ENCODE assay signal across 12 cellular contexts in genomic region chr12:62251609-62251958, GRCh38. TPM values are rescaled to one million over a fixed set of nuclear protein-coding genes. Genes with fewer than 3 reads are reported as not detected.
DNase-seq lines count a peak whose midpoint lies in the region; ATAC-seq and TF ChIP-seq lines count a peak whose summit lies in the region.
"Had no signal": no experiment of that assay in that cellular context is flagged by ENCODE, and none has a peak within 500 bp of the region (broad histone marks: within the 10 kb centered on the region; RNA-seq: fewer than 3 reads in every experiment).

No MANE protein-coding gene starts in this region.

- H3K9me3 ChIP-seq in esophagus squamous epithelium = no peaks in the 10 kb centered on the region

- H3K27ac Mint-ChIP-seq in activated naive CD8-positive, alpha-beta T cell = peak overlapping the region; percentile 69

- H3K27ac ChIP-seq in esophagus squamous epithelium = peak overlapping the region in 1 of 4 donors; percentile 59

- no peak for TF ChIP-seq POLR2A in esophagus squamous epithelium (IDR thresholded peaks at IDR 0.05)

- H3K9me3 Mint-ChIP-seq in activated naive CD8-positive, alpha-beta T cell (ENCODE audit: low read depth) = no peaks in the 10 kb centered on the region

- H3K27me3 Mint-ChIP-seq in activated naive CD8-positive, alpha-beta T cell = no peaks in the 10 kb centered on the region

- H3K27me3 ChIP-seq in esophagus squamous epithelium = no peaks in the 10 kb centered on the region

- peaks cover 0 to 11% (median 10%) of the 10 kb centered on the region in 3 donors for H3K4me1 ChIP-seq in esophagus squamous epithelium

- no peak for TF ChIP-seq CTCF in esophagus squamous epithelium (IDR thresholded peaks at IDR 0.05)

- no peak overlapping the region for H3K4me3 ChIP-seq in esophagus squamous epithelium

- H3K4me1 Mint-ChIP-seq in activated naive CD8-positive, alpha-beta T cell (ENCODE audit: low read depth) = peaks cover 33% of the 10 kb centered on the region

- no peaks in the 10 kb centered on the region for H3K36me3 ChIP-seq in esophagus squamous epithelium

- ATAC-seq in GM18499 (IDR thresholded peaks at IDR 0.05; ENCODE audit: insufficient read depth, unreplicated experiment) = peak; percentile 27
- peak; percentile 40 for ATAC-seq in GM19452 (IDR thresholded peaks at IDR 0.05; ENCODE audit: unreplicated experiment)
- ATAC-seq in HG03095 (IDR thresholded peaks at IDR 0.05; ENCODE audit: unreplicated experiment) = peak; percentile 37

- intact Hi-C loops in esophagus squamous epithelium (cut with DNase I) = no loop called here

- H3K36me3 Mint-ChIP-seq in activated naive CD8-positive, alpha-beta T cell = peaks cover 10% of the 10 kb centered on the region

- H3K4me3 Mint-ChIP-seq in activated naive CD8-positive, alpha-beta T cell = peak overlapping the region; percentile 46

- DNase-seq in stimulated activated CD4-positive, alpha-beta T cell treated with anti-CD3 and anti-CD28 coated beads, Interleukin-4, amount 100 ng/mL, for 1 hour = no peak
- no peak for DNase-seq in esophagus squamous epithelium (lab: John Stamatoyannopoulos, UW)
- no peak for DNase-seq in activated CD4-positive, CD25-positive, alpha-beta regulatory T cell (lab: John Stamatoyannopoulos, UW)
- no peak for DNase-seq in superior temporal gyrus (ENCODE audit: extremely low spot score)
- DNase-seq: H7, mammary epithelial cell, NCI-H187 treated with DMSO at 0.1 percent for 48 hours, small intestine had no signal

RNA-seq across cellular contexts. Expression of gene USP15, which starts 8.6 kb away (rescaled TPM):
- 10 to 100 TPM; 26.4 to 72.0 (median 63.8) TPM for total RNA-seq in esophagus squamous epithelium
